Comparison of ENCODE assay signal across 8 cellular contexts in the genomic region with DNA sequence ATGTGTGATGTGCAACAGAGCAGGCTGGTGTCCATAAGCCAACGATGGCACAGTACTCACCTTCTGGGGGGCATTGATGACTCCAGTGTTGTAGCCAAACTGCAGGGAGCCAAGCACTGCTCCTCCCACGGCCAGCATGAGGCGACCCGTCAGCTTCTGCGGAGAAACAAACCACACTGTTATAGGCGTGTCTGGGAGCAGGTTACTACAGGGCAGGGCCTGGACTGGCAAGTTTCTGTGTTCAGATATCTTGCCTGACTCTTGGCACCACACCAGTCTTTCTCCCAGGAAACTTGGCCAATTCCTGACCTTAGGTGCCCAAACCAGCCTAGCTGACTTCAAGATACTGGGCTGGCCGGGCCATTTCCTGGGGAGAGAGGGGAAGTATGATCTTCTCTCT. TPM values are rescaled to one million over a fixed set of nuclear protein-coding genes. Genes with fewer than 3 reads are reported as not detected.
DNase-seq lines count a peak whose midpoint lies in the region; ATAC-seq and TF ChIP-seq lines count a peak whose summit lies in the region.

No MANE protein-coding gene starts in this region.

- H3K4me3 ChIP-seq in left lung (no peak overlapping the region), tibial artery (no peak overlapping the region)

- TF ChIP-seq CTCF in left lung (IDR thresholded peaks at IDR 0.05) (no peak), tibial artery (IDR thresholded peaks at IDR 0.05) (no peak), GM20000 (IDR thresholded peaks at IDR 0.05; ENCODE audit: extremely low read depth, missing control alignments) (no peak), glutamatergic neuron (IDR thresholded peaks at IDR 0.05; ENCODE audit: partially characterized antibody, unreplicated experiment) (no peak)

- H3K36me3 Mint-ChIP-seq in activated naive CD8-positive, alpha-beta T cell treated with anti-CD3 and anti-CD28 coated beads, Interleukin-2, amount 50 U/mL, for 24 hours (ENCODE audit: low read depth): peaks cover 63% of the 10 kb centered on the region
- no peaks in the 10 kb centered on the region for H3K36me3 Mint-ChIP-seq in glutamatergic neuron (ENCODE audit: unreplicated experiment)

- peak; percentile 35 for ATAC-seq in activated naive CD8-positive, alpha-beta T cell treated with anti-CD3 and anti-CD28 coated beads, Interleukin-2, amount 50 U/mL, for 24 hours
- ATAC-seq in left lung: peak; percentile 71

- intact Hi-C loops in left lung (cut with DNase I): no loop called here
- intact Hi-C loops in tibial artery (cut with DNase I; ENCODE audit: low total_unique reads): no loop called here

- no peak overlapping the region for H3K4me3 Mint-ChIP-seq in activated naive CD8-positive, alpha-beta T cell treated with anti-CD3 and anti-CD28 coated beads, Interleukin-2, amount 50 U/mL, for 24 hours
- no peak overlapping the region for H3K4me3 Mint-ChIP-seq in glutamatergic neuron (ENCODE audit: unreplicated experiment)

- peaks cover 54 to 74% of the 10 kb centered on the region in 2 donors for H3K4me1 ChIP-seq in left lung
- H3K4me1 ChIP-seq in tibial artery: peaks cover 0 to 98% (median 74%) of the 10 kb centered on the region in 4 donors

- H3K9me3 Mint-ChIP-seq in activated naive CD8-positive, alpha-beta T cell treated with anti-CD3 and anti-CD28 coated beads, Interleukin-2, amount 50 U/mL, for 24 hours: no peaks in the 10 kb centered on the region
- H3K9me3 Mint-ChIP-seq in glutamatergic neuron (ENCODE audit: unreplicated experiment): peaks cover 1% of the 10 kb centered on the region

- no peaks in the 10 kb centered on the region for H3K27me3 Mint-ChIP-seq in activated naive CD8-positive, alpha-beta T cell treated with anti-CD3 and anti-CD28 coated beads, Interleukin-2, amount 50 U/mL, for 24 hours
- peaks cover 5% of the 10 kb centered on the region for H3K27me3 Mint-ChIP-seq in glutamatergic neuron (ENCODE audit: unreplicated experiment)

- H3K4me1 Mint-ChIP-seq in activated naive CD8-positive, alpha-beta T cell treated with anti-CD3 and anti-CD28 coated beads, Interleukin-2, amount 50 U/mL, for 24 hours: peaks cover 99% of the 10 kb centered on the region
- H3K4me1 Mint-ChIP-seq in glutamatergic neuron (ENCODE audit: low read depth, unreplicated experiment): peaks cover 7% of the 10 kb centered on the region

- no peaks in the 10 kb centered on the region for H3K36me3 ChIP-seq in left lung
- peaks cover 0 to 13% (median 0%) of the 10 kb centered on the region in 3 donors for H3K36me3 ChIP-seq in tibial artery

- H3K27ac ChIP-seq in left lung (peak overlapping the region; percentile 34 to 35), tibial artery (peak overlapping the region; percentile 72 to 84)

- H3K27me3 ChIP-seq in left lung (no peaks in the 10 kb centered on the region), tibial artery (no peaks in the 10 kb centered on the region)

- peak; percentile 43 for DNase-seq in NCI-H2196 (lab: John Stamatoyannopoulos, UW; ENCODE audit: unreplicated experiment)
- DNase-seq in NCI-H2196 treated with DMSO at 0.1 percent for 48 hours (lab: John Stamatoyannopoulos, UW; ENCODE audit: unreplicated experiment): no peak
- DNase-seq in activated naive CD8-positive, alpha-beta T cell treated with anti-CD3 and anti-CD28 coated beads, Interleukin-2, amount 50 U/mL, for 24 hours: no peak
- DNase-seq in left lung: peak; percentile 66 to 82
- peak in 1 of 2 donors; percentile 91 for DNase-seq in tibial artery
- no peak for DNase-seq in GM20000 (ENCODE audit: low spot score)
- no peak for DNase-seq in putamen (ENCODE audit: low spot score)
- DNase-seq in glutamatergic neuron: no peak

- peak overlapping the region; percentile 59 for H3K27ac Mint-ChIP-seq in activated naive CD8-positive, alpha-beta T cell treated with anti-CD3 and anti-CD28 coated beads, Interleukin-2, amount 50 U/mL, for 24 hours
- H3K27ac Mint-ChIP-seq in glutamatergic neuron (ENCODE audit: unreplicated experiment): no peak overlapping the region

- H3K9me3 ChIP-seq in left lung (no peaks in the 10 kb centered on the region), tibial artery (no peaks in the 10 kb centered on the region)

RNA-seq across cellular contexts. Expression of gene SLC2A1, which starts 15.5 kb away (rescaled TPM):
- 10 to 100 TPM; 10.5 to 12.1 TPM for total RNA-seq in left lung
- total RNA-seq in glutamatergic neuron (ENCODE audit: unreplicated experiment): 25.0 TPM

Comparison
In these comparisons a context has a peak if more than half of its experiments do, and no peak if none do; other contexts are left out.
1. DNase-seq: peak in NCI-H2196 (single experiment) and left lung (2 of 2); none in NCI-H2196 treated with DMSO at 0.1 percent for 48 hours (single experiment), activated naive CD8-positive, alpha-beta T cell treated with anti-CD3 and anti-CD28 coated beads, Interleukin-2, amount 50 U/mL, for 24 hours (single experiment), GM20000 (single experiment), putamen (single experiment) and glutamatergic neuron (single experiment).